32 cellular contexts compared by ENCODE assay signal in genomic region chr1:37616330-37616729, GRCh38. TPM values are rescaled to one million over a fixed set of nuclear protein-coding genes. Genes with fewer than 3 reads are reported as not detected.
"Had no signal": no experiment of that assay in that cellular context is flagged by ENCODE, and none has a peak within 500 bp of the region (broad histone marks: within the 10 kb centered on the region; RNA-seq: fewer than 3 reads in every experiment).

No MANE protein-coding gene starts in this region.

- H3K36me3 ChIP-seq: esophagus muscularis mucosa, gastroesophageal sphincter, heart left ventricle, left lung, prostate gland, right atrium auricular region, thoracic aorta, tibial nerve, upper lobe of right lung, uterus had no signal

- H3K4me2 ChIP-seq: hepatocyte, smooth muscle cell had no signal

- ATAC-seq: foreskin keratinocyte; gastroesophageal sphincter; heart left ventricle; left cardiac atrium; left lung; mucosa of descending colon; natural killer cell treated with Interleukin-12 subunit alpha and Interleukin-12 subunit beta and Interleukin-15 and Interleukin-18, amount 100 ng/mL, for 72 hours; sciatic nerve; stimulated activated effector memory CD8-positive, alpha-beta T cell treated with anti-CD3 and anti-CD28 coated beads, Interleukin-12 subunit alpha, Interleukin-12 subunit beta, amount 100 ng/mL, for 72 hours; upper lobe of right lung had no signal

- H3K27ac ChIP-seq: coronary artery, esophagus muscularis mucosa, foreskin keratinocyte, gastroesophageal sphincter, heart left ventricle, hepatocyte, left lung, parathyroid adenoma, prostate gland, right atrium auricular region, stomach, thoracic aorta, tibial nerve, upper lobe of right lung, uterus had no signal

- H3K9ac ChIP-seq: parathyroid adenoma had no signal

- H3K9me3 ChIP-seq: esophagus muscularis mucosa, gastroesophageal sphincter, heart left ventricle, left lung, mucosa of descending colon, prostate gland, right atrium auricular region, stomach, thoracic aorta, tibial nerve, upper lobe of right lung, uterus had no signal

- H3K27me3 ChIP-seq: right atrium auricular region, uterus had no signal

- H3K4me1 ChIP-seq: esophagus muscularis mucosa, foreskin keratinocyte, gastroesophageal sphincter, heart left ventricle, left lung, parathyroid adenoma, prostate gland, right atrium auricular region, stomach, tibial nerve, upper lobe of right lung, uterus had no signal

- H3K4me3 ChIP-seq: coronary artery, esophagus muscularis mucosa, gastroesophageal sphincter, heart left ventricle, hepatocyte, left lung, mucosa of descending colon, prostate gland, right atrium auricular region, smooth muscle cell, stomach, thoracic aorta, tibial nerve, upper lobe of right lung, uterus had no signal

- H2AFZ ChIP-seq: hepatocyte, parathyroid adenoma had no signal

- DNase-seq: dermis blood vessel endothelial cell; effector memory CD4-positive, alpha-beta T cell; foreskin keratinocyte; heart left ventricle; left cardiac atrium; left lung; mesenchymal stem cell; mucosa of descending colon; naive B cell; stimulated activated CD4-positive, alpha-beta T cell treated with anti-CD3 and anti-CD28 coated beads, Interleukin-12 subunit alpha, Interleukin-12 subunit beta, amount 100 ng/mL, for 4 hours; stimulated activated CD4-positive, alpha-beta T cell treated with anti-CD3 and anti-CD28 coated beads, Interleukin-1b, Interleukin-23, amount 100 ng/mL, for 48 hours; stimulated activated CD4-positive, alpha-beta T cell treated with anti-CD3 and anti-CD28 coated beads, Interleukin-4, amount 100 ng/mL, for 1 hour; stimulated activated naive CD4-positive, alpha-beta T cell treated with Interleukin-2 at 50 U/mL for 16 hours; stomach; upper lobe of right lung; uterus had no signal

RNA-seq across cellular contexts. Expression of gene RSPO1, which starts 18.4 kb away (rescaled TPM):
- total RNA-seq: dermis blood vessel endothelial cell; endothelial cell of umbilical vein; epithelial cell of proximal tubule; foreskin keratinocyte; lung microvascular endothelial cell; natural killer cell treated with Interleukin-12 subunit alpha and Interleukin-12 subunit beta and Interleukin-15 and Interleukin-18, amount 100 ng/mL, for 72 hours; smooth muscle cell had no signal
- polyA plus RNA-seq: endothelial cell of umbilical vein, foreskin keratinocyte, heart left ventricle, smooth muscle cell had no signal

RNA-seq across cellular contexts. Expression of gene DNALI1, which starts 59.6 kb away (rescaled TPM):
- total RNA-seq: natural killer cell treated with Interleukin-12 subunit alpha and Interleukin-12 subunit beta and Interleukin-15 and Interleukin-18, amount 100 ng/mL, for 72 hours had no signal
